Comparison of ENCODE assay signal across 10 cellular contexts in the genomic region with DNA sequence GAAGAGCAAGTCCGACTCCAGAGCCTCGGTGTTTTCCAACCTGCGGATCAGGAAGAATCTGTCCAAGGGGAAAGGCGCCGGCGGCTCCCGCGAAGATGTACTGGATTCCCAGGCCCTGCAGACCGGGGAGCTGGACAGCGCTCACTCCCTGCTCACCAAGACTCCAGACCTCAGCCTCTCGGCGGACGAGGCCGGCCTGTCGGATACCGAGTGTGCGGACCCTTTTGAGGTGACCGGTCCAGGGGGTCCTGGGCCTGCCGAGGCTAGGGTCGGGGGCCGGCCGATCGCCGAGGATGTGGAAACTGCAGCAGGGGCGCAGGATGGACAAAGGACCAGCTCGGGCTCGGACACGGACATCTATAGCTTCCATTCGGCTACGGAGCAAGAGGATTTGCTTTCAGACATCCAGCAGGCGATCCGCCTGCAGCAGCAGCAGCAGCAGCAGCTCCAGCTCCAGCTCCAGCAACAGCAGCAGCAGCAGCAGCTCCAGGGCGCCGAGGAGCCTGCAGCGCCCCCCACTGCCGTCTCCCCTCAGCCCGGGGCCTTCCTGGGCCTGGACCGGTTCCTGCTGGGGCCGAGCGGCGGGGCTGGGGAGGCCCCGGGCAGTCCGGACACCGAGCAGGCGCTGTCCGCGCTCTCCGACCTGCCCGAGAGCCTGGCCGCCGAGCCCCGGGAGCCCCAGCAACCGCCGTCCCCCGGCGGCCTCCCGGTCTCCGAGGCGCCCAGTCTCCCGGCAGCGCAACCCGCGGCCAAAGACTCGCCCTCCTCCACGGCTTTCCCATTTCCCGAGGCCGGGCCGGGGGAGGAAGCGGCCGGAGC.
DNase-seq lines count a peak whose midpoint lies in the region; ATAC-seq and TF ChIP-seq lines count a peak whose summit lies in the region.
"Had no signal": no experiment of that assay in that cellular context is flagged by ENCODE, and none has a peak within 500 bp of the region (broad histone marks: within the 10 kb centered on the region; RNA-seq: fewer than 3 reads in every experiment).

No MANE protein-coding gene starts in this region.

- DNase-seq in NCI-H1436 (lab: John Stamatoyannopoulos, UW) (peak; percentile 44), NCI-H1436 treated with DMSO at 0.1 percent for 48 hours (lab: John Stamatoyannopoulos, UW) (no peak), WERI-Rb-1 (peak; percentile 55), head of caudate nucleus (peak in 41 of 42 donors; percentile 41 to 87 (median 68)), retinal pigment epithelial cell (ENCODE audit: low read depth) (no peak)
- DNase-seq: activated B cell treated with CpG ODN at 0.5 μM for 24 hours; CD4-positive, CD25-positive, alpha-beta regulatory T cell had no signal

- H3K27me3 ChIP-seq in WERI-Rb-1 (ENCODE audit: insufficient read depth, low read depth, severe bottlenecking): no peaks in the 10 kb centered on the region

- intact Hi-C loops in head of caudate nucleus (cut with DNase I): no loop called here

- peaks cover 7% of the 10 kb centered on the region for H3K9me3 ChIP-seq in WERI-Rb-1 (ENCODE audit: severe bottlenecking)

- TF ChIP-seq CTCF in WERI-Rb-1 (IDR thresholded peaks at IDR 0.05; ENCODE audit: low read depth, low read length) (peak; percentile 44), retinal pigment epithelial cell (conservative IDR thresholded peaks at IDR 0.05; ENCODE audit: low read depth, low read length) (peak; percentile 39)

- peak overlapping the region; percentile 97 for H3K27ac ChIP-seq in WERI-Rb-1

- H3K4me3 ChIP-seq in WERI-Rb-1 (ENCODE audit: low read depth, low read length) (peak overlapping the region; percentile 91), retinal pigment epithelial cell (ENCODE audit: low read length) (peak overlapping the region; percentile 76)

- ATAC-seq in HG02884 (IDR thresholded peaks at IDR 0.05; ENCODE audit: unreplicated experiment) (no peak), GM19397 (IDR thresholded peaks at IDR 0.05; ENCODE audit: unreplicated experiment) (no peak), GM18868 (IDR thresholded peaks at IDR 0.05; ENCODE audit: unreplicated experiment) (no peak)

- peaks cover 43% of the 10 kb centered on the region for H3K36me3 ChIP-seq in WERI-Rb-1

Comparison
In these comparisons a context has a peak if more than half of its experiments do, and no peak if none do; other contexts are left out.
1. DNase-seq: peak in NCI-H1436 (single experiment), WERI-Rb-1 (single experiment) and head of caudate nucleus (41 of 42); none in NCI-H1436 treated with DMSO at 0.1 percent for 48 hours (single experiment) and retinal pigment epithelial cell (single experiment).